29 cellular contexts compared by ENCODE assay signal in genomic region chr12:89134213-89134770, GRCh38.
DNase-seq lines count a peak whose midpoint lies in the region; ATAC-seq, FAIRE-seq and TF ChIP-seq lines count a peak whose summit lies in the region.
"Had no signal": no experiment of that assay in that cellular context is flagged by ENCODE, and none has a peak within 500 bp of the region (broad histone marks: within the 10 kb centered on the region; RNA-seq: fewer than 3 reads in every experiment).

No MANE protein-coding gene starts in this region.

- FAIRE-seq in endothelial cell of umbilical vein (lab: Jason Lieb, UNC): peak; percentile 72
- FAIRE-seq: colon, GM12878, K562, RCC 7860 had no signal

- H3K9me3 Mint-ChIP-seq in stimulated activated effector memory CD8-positive, alpha-beta T cell treated with anti-CD3 and anti-CD28 coated beads, Interleukin-12 subunit alpha, Interleukin-12 subunit beta, amount 100 ng/mL, for 72 hours: no peaks in the 10 kb centered on the region
- H3K9me3 Mint-ChIP-seq in activated T-helper 17 cell treated with anti-CD3 and anti-CD28 coated beads, Interleukin-2, amount 50 U/mL, for 72 hours: no peaks in the 10 kb centered on the region
- H3K9me3 Mint-ChIP-seq: brain; CD4-positive, alpha-beta T cell; neural crest cell had no signal

- no peaks in the 10 kb centered on the region for H3K79me2 ChIP-seq in endothelial cell of umbilical vein (ENCODE audit: control insufficient read depth, insufficient read depth, low read length)

- TF ChIP-seq CTCF in endothelial cell of umbilical vein (IDR thresholded peaks at IDR 0.05; ENCODE audit: extremely low read depth in 1 of 2, insufficient read depth in 1 of 2, low read depth in 1 of 2, low read length in 2 of 2) (no peak), mucosa of descending colon (IDR thresholded peaks at IDR 0.05) (no peak)

- peaks cover 32% of the 10 kb centered on the region for H3K4me1 Mint-ChIP-seq in stimulated activated effector memory CD8-positive, alpha-beta T cell treated with anti-CD3 and anti-CD28 coated beads, Interleukin-12 subunit alpha, Interleukin-12 subunit beta, amount 100 ng/mL, for 72 hours
- peaks cover 16% of the 10 kb centered on the region for H3K4me1 Mint-ChIP-seq in activated T-helper 17 cell treated with anti-CD3 and anti-CD28 coated beads, Interleukin-2, amount 50 U/mL, for 72 hours

- H3K4me2 ChIP-seq in endothelial cell of umbilical vein (ENCODE audit: insufficient read depth, low read length): no peak overlapping the region
- H3K4me2 ChIP-seq: SK-N-SH had no signal

- H3K36me3 ChIP-seq in endothelial cell of umbilical vein (ENCODE audit: control insufficient read depth in 2 of 2, extremely low read depth in 1 of 2, insufficient read depth in 2 of 2, low read length in 2 of 2): no peaks in the 10 kb centered on the region
- H3K36me3 ChIP-seq in mucosa of descending colon (ENCODE audit: low read depth): no peaks in the 10 kb centered on the region
- H3K36me3 ChIP-seq: thoracic aorta had no signal

- BruUV-seq in endothelial cell of umbilical vein (replicated peaks; lab: Mats Ljungman, UMichigan): no TSS peak

- H3K9me1 ChIP-seq in endothelial cell of umbilical vein (replicated peaks; ENCODE audit: control insufficient read depth, extremely low read depth, insufficient read depth, low read length): no peaks in the 10 kb centered on the region

- H3K27ac Mint-ChIP-seq in stimulated activated effector memory CD8-positive, alpha-beta T cell treated with anti-CD3 and anti-CD28 coated beads, Interleukin-12 subunit alpha, Interleukin-12 subunit beta, amount 100 ng/mL, for 72 hours: no peak overlapping the region
- H3K27ac Mint-ChIP-seq in activated T-helper 17 cell treated with anti-CD3 and anti-CD28 coated beads, Interleukin-2, amount 50 U/mL, for 72 hours: no peak overlapping the region
- H3K27ac Mint-ChIP-seq: activated CD4-positive, alpha-beta memory T cell treated with anti-CD3 and anti-CD28 coated beads, Interleukin-2, amount 10 ng/mL, durations not matched to agents 7 days and 5 days; brain; CD4-positive, alpha-beta T cell had no signal

- peak; percentile 75 for ATAC-seq in mucosa of descending colon
- ATAC-seq in stimulated activated effector memory CD8-positive, alpha-beta T cell treated with anti-CD3 and anti-CD28 coated beads, Interleukin-12 subunit alpha, Interleukin-12 subunit beta, amount 100 ng/mL, for 72 hours: no peak
- no peak for ATAC-seq in activated T-helper 17 cell treated with anti-CD3 and anti-CD28 coated beads, Interleukin-2, amount 50 U/mL, for 72 hours (replicated peaks)
- ATAC-seq: GM12878, K562, psoas muscle had no signal

- H3K9me3 ChIP-seq in endothelial cell of umbilical vein (replicated peaks; ENCODE audit: control insufficient read depth, insufficient read depth, low read length): no peaks in the 10 kb centered on the region
- H3K9me3 ChIP-seq in mucosa of descending colon: no peaks in the 10 kb centered on the region
- H3K9me3 ChIP-seq: psoas muscle, SK-N-SH, thoracic aorta had no signal

- peaks cover 3% of the 10 kb centered on the region for H3K27me3 Mint-ChIP-seq in activated T-helper 17 cell treated with anti-CD3 and anti-CD28 coated beads, Interleukin-2, amount 50 U/mL, for 72 hours
- H3K27me3 Mint-ChIP-seq: activated CD4-positive, alpha-beta memory T cell treated with anti-CD3 and anti-CD28 coated beads, Interleukin-2, amount 10 ng/mL, durations not matched to agents 7 days and 5 days; brain; CD4-positive, alpha-beta T cell had no signal

- CTCF ChIA-PET in endothelial cell of umbilical vein (lab: Charles Lee): interaction anchor here (0.6 to 2.9 kb wide), 4 partner anchors 14 to 213 kb away, joined by 3 to 7 read pairs (median 5); no protein-coding TSS in a partner anchor

- H2AFZ ChIP-seq in endothelial cell of umbilical vein (ENCODE audit: low read depth, low read length): peak overlapping the region; percentile 49

- H3K27ac ChIP-seq in endothelial cell of umbilical vein (ENCODE audit: insufficient read depth, low read depth, low read length): peak overlapping the region; percentile 8
- H3K27ac ChIP-seq: psoas muscle, thoracic aorta had no signal

- no peaks in the 10 kb centered on the region for H4K20me1 ChIP-seq in endothelial cell of umbilical vein (replicated peaks; ENCODE audit: control insufficient read depth, extremely low read depth, insufficient read depth, low read length)

- intact Hi-C loops in endothelial cell of umbilical vein (cut with micrococcal nuclease) (loop anchor here (1.0 kb wide), 1 partner anchor 212 kb away; no protein-coding TSS in a partner anchor), mucosa of descending colon (cut with DNase I, micrococcal nuclease) (no loop called here)

- POLR2A ChIA-PET in endothelial cell of umbilical vein (lab: Charles Lee): interaction anchor here (0.7 to 1.2 kb wide), 2 partner anchors 212 to 327 kb away, joined by 5 to 6 read pairs; no protein-coding TSS in a partner anchor

- dilution Hi-C loops in endothelial cell of umbilical vein (cut with MboI; ENCODE audit: extremely low pct_ligation_motif_present, low sequenced_read_pairs): no loop called here

- TF ChIP-seq POLR2A in endothelial cell of umbilical vein (IDR thresholded peaks at IDR 0.05; ENCODE audit: low read depth, low read length): no peak

- H3K9ac ChIP-seq in endothelial cell of umbilical vein (replicated peaks; ENCODE audit: extremely low read depth, insufficient read depth, low read length): no peak overlapping the region
- H3K9ac ChIP-seq: SK-N-SH had no signal

- H3K4me3 ChIP-seq in endothelial cell of umbilical vein (replicated peaks in 1 of 3; ENCODE audit: insufficient read depth in 1 of 3, low read depth in 1 of 3, low read length in 3 of 3) (no peak overlapping the region), mucosa of descending colon (no peak overlapping the region)
- H3K4me3 ChIP-seq: GM12878, K562, psoas muscle, thoracic aorta had no signal

- DNase-seq in DMS53 treated with DMSO at 0.1 percent for 48 hours (lab: John Stamatoyannopoulos, UW; ENCODE audit: unreplicated experiment): peak; percentile 53
- peak; percentile 40 for DNase-seq in NCI-H146 treated with DMSO at 0.1 percent for 48 hours (lab: John Stamatoyannopoulos, UW; ENCODE audit: unreplicated experiment)
- peak; percentile 92 for DNase-seq in endothelial cell of umbilical vein (ENCODE audit: low read depth, low spot score)
- peak in 1 of 3 donors; percentile 10 for DNase-seq in mucosa of descending colon
- DNase-seq in NCI-H82 (lab: John Stamatoyannopoulos, UW): no peak
- no peak for DNase-seq in stimulated activated effector memory CD8-positive, alpha-beta T cell treated with anti-CD3 and anti-CD28 coated beads, Interleukin-12 subunit alpha, Interleukin-12 subunit beta, amount 100 ng/mL, for 72 hours (ENCODE audit: low spot score in 2 of 2)
- DNase-seq in AG20443 (ENCODE audit: low spot score): no peak
- DNase-seq: activated CD4-positive, alpha-beta memory T cell treated with anti-CD3 and anti-CD28 coated beads, Interleukin-2, amount 10 ng/mL, durations not matched to agents 7 days and 5 days; activated CD4-positive, CD25-positive, alpha-beta regulatory T cell; activated effector memory CD4-positive, alpha-beta T cell treated with anti-CD3 and anti-CD28 coated beads, Interleukin-2, amount 50 U/mL, for 16 hours; CD4-positive, alpha-beta T cell; DMS79 treated with DMSO at 0.1 percent for 48 hours; HCEC 1CT; MM.1S; NCI-H1436 treated with DMSO at 0.1 percent for 48 hours; NCI-H524; psoas muscle; SK-N-SH; stimulated activated CD4-positive, alpha-beta T cell treated with anti-CD3 and anti-CD28 coated beads, Interleukin-2, amount 100 ng/mL, for 48 hours; stimulated activated naive CD4-positive, alpha-beta T cell; T1000 had no signal

- no peak overlapping the region for H3K4me3 Mint-ChIP-seq in stimulated activated effector memory CD8-positive, alpha-beta T cell treated with anti-CD3 and anti-CD28 coated beads, Interleukin-12 subunit alpha, Interleukin-12 subunit beta, amount 100 ng/mL, for 72 hours
- no peak overlapping the region for H3K4me3 Mint-ChIP-seq in activated T-helper 17 cell treated with anti-CD3 and anti-CD28 coated beads, Interleukin-2, amount 50 U/mL, for 72 hours
- H3K4me3 Mint-ChIP-seq: activated CD4-positive, alpha-beta memory T cell treated with anti-CD3 and anti-CD28 coated beads, Interleukin-2, amount 10 ng/mL, durations not matched to agents 7 days and 5 days; brain; CD4-positive, alpha-beta T cell; neural crest cell had no signal

- H3K27me3 ChIP-seq in endothelial cell of umbilical vein (ENCODE audit: control insufficient read depth in 2 of 2, insufficient read depth in 2 of 2, low read length in 2 of 2): no peaks in the 10 kb centered on the region

- H3K36me3 Mint-ChIP-seq in stimulated activated effector memory CD8-positive, alpha-beta T cell treated with anti-CD3 and anti-CD28 coated beads, Interleukin-12 subunit alpha, Interleukin-12 subunit beta, amount 100 ng/mL, for 72 hours: no peaks in the 10 kb centered on the region
- no peaks in the 10 kb centered on the region for H3K36me3 Mint-ChIP-seq in activated T-helper 17 cell treated with anti-CD3 and anti-CD28 coated beads, Interleukin-2, amount 50 U/mL, for 72 hours (ENCODE audit: low read depth)
- H3K36me3 Mint-ChIP-seq: brain had no signal

- H3K4me1 ChIP-seq in endothelial cell of umbilical vein (ENCODE audit: control insufficient read depth, extremely low read depth, insufficient read depth, low read length) (peaks cover 17% of the 10 kb centered on the region), mucosa of descending colon (ENCODE audit: low read depth) (no peaks in the 10 kb centered on the region)

TF ChIP-seq in endothelial cell of umbilical vein, 7 proteins besides CTCF, POLR2A, EP300 and RAD21:
- TF ChIP-seq FOS (IDR thresholded peaks at IDR 0.05; ENCODE audit: borderline replicate concordance, insufficient read depth, low read length): peak; percentile 9
- peak; percentile 79 for TF ChIP-seq GATA2 (IDR thresholded peaks at IDR 0.05; ENCODE audit: insufficient read depth, insufficient read length, low read depth, low read length)
- TF ChIP-seq MYC (IDR thresholded peaks at IDR 0.05; ENCODE audit: low read depth, low read length): no peak
- peak; percentile 23 for TF ChIP-seq JUN (IDR thresholded peaks at IDR 0.05; ENCODE audit: borderline replicate concordance, insufficient read depth, insufficient read length, low read depth)

Comparison
In these comparisons a context has a peak if more than half of its experiments do, and no peak if none do; other contexts are left out.
1. DNase-seq: peak in DMS53 treated with DMSO at 0.1 percent for 48 hours (single experiment), NCI-H146 treated with DMSO at 0.1 percent for 48 hours (single experiment) and endothelial cell of umbilical vein (single experiment); none in NCI-H82 (single experiment), stimulated activated effector memory CD8-positive, alpha-beta T cell treated with anti-CD3 and anti-CD28 coated beads, Interleukin-12 subunit alpha, Interleukin-12 subunit beta, amount 100 ng/mL, for 72 hours (0 of 2) and AG20443 (single experiment).